ENCODE assay signal across 8 cellular contexts in genomic region chr5:43389679-43390329, GRCh38. TPM values are rescaled to one million over a fixed set of nuclear protein-coding genes. Genes with fewer than 3 reads are reported as not detected.
DNase-seq lines count a peak whose midpoint lies in the region; ATAC-seq and TF ChIP-seq lines count a peak whose summit lies in the region.

No MANE protein-coding gene starts in this region.

- no peak overlapping the region for H3K4me2 ChIP-seq in smooth muscle cell

- H3K4me3 ChIP-seq in astrocyte of the spinal cord (ENCODE audit: low read depth, low read length) = no peak overlapping the region
- no peak overlapping the region for H3K4me3 ChIP-seq in smooth muscle cell

- H3K79me2 ChIP-seq in smooth muscle cell (ENCODE audit: low read depth) = no peaks in the 10 kb centered on the region

- H3K9me3 ChIP-seq in smooth muscle cell (replicated peaks; ENCODE audit: low read depth) = no peaks in the 10 kb centered on the region

- WGBS in smooth muscle cell (ENCODE audit: low lambda C conversion rate) = 30% methylated on average over 4 of the region's 4 CpGs

- no peaks in the 10 kb centered on the region for H3K36me3 ChIP-seq in smooth muscle cell (ENCODE audit: low read depth)

- no peaks in the 10 kb centered on the region for H3K4me1 ChIP-seq in smooth muscle cell (ENCODE audit: low read depth)

- no peaks in the 10 kb centered on the region for H4K20me1 ChIP-seq in smooth muscle cell (ENCODE audit: low read depth)

- no peak overlapping the region for H3K9ac ChIP-seq in smooth muscle cell (ENCODE audit: low read depth)

- no peak overlapping the region for H3K27ac ChIP-seq in smooth muscle cell (ENCODE audit: low read depth)

- H3K27me3 ChIP-seq in smooth muscle cell (ENCODE audit: low read depth) = no peaks in the 10 kb centered on the region

- H2AFZ ChIP-seq in smooth muscle cell (ENCODE audit: low read depth) = peak overlapping the region; percentile 66

- ATAC-seq in HG02642 (IDR thresholded peaks at IDR 0.05; ENCODE audit: poor library complexity, unreplicated experiment) (peak; percentile 75), SK-N-SH treated with all-trans-retinoic acid at 6 μM for 48 hours (peak; percentile 98)

- peak; percentile 64 for DNase-seq in NCI-H1436 (lab: John Stamatoyannopoulos, UW)
- peak; percentile 90 for DNase-seq in astrocyte of the spinal cord (ENCODE audit: low read depth, low spot score)
- peak; percentile 14 to 90 for DNase-seq in hippocampal formation (lab: John Stamatoyannopoulos, UW)
- DNase-seq in smooth muscle cell (lab: John Stamatoyannopoulos, UW; ENCODE audit: unreplicated experiment) = no peak
- DNase-seq in mesenteric fat pad (ENCODE audit: low spot score) = no peak

- no peaks in the 10 kb centered on the region for H3F3A ChIP-seq in smooth muscle cell (ENCODE audit: low read depth)

- TF ChIP-seq CTCF in GM12801 (IDR thresholded peaks at IDR 0.05; ENCODE audit: extremely low read depth, insufficient read length) (peak; percentile 72), astrocyte of the spinal cord (IDR thresholded peaks at IDR 0.05; ENCODE audit: low read depth, low read length) (peak; percentile 87), smooth muscle cell (IDR thresholded peaks at IDR 0.05; ENCODE audit: borderline replicate concordance, insufficient read depth, poor library complexity, severe bottlenecking) (peak; percentile 88)

- in situ Hi-C loops in astrocyte of the spinal cord (cut with HindIII; ENCODE audit: low sequenced_read_pairs) = no loop called here

TF ChIP-seq in SK-N-SH treated with all-trans-retinoic acid at 6 μM for 48 hours, 23 proteins besides CTCF, POLR2A, EP300 and RAD21:
- TF ChIP-seq ESRRG (CRISPR knock-in tag; IDR thresholded peaks at IDR 0.05) (no peak), ZFP30 (CRISPR knock-in tag; IDR thresholded peaks at IDR 0.05) (no peak), ISL1 (CRISPR knock-in tag; IDR thresholded peaks at IDR 0.05) (no peak), ZC3H10 (CRISPR knock-in tag; IDR thresholded peaks at IDR 0.05) (no peak), TOX (CRISPR knock-in tag; IDR thresholded peaks at IDR 0.05; ENCODE audit: borderline replicate concordance) (no peak), ZNF70 (CRISPR knock-in tag; IDR thresholded peaks at IDR 0.05) (no peak), TSHZ2 (CRISPR knock-in tag; IDR thresholded peaks at IDR 0.05) (no peak), ZNF565 (CRISPR knock-in tag; conservative IDR thresholded peaks at IDR 0.05; ENCODE audit: low read depth) (no peak), OSR1 (CRISPR knock-in tag; IDR thresholded peaks at IDR 0.05) (no peak), CSRNP3 (CRISPR knock-in tag; IDR thresholded peaks at IDR 0.05) (no peak), PPARA (CRISPR knock-in tag; IDR thresholded peaks at IDR 0.05; ENCODE audit: borderline replicate concordance) (no peak), PATZ1 (CRISPR knock-in tag; IDR thresholded peaks at IDR 0.05; ENCODE audit: borderline replicate concordance) (no peak), TCF4 (CRISPR knock-in tag; IDR thresholded peaks at IDR 0.05; ENCODE audit: borderline replicate concordance) (no peak), ZFP3 (CRISPR knock-in tag; IDR thresholded peaks at IDR 0.05) (no peak), ARNTL (CRISPR knock-in tag; IDR thresholded peaks at IDR 0.05; ENCODE audit: borderline replicate concordance, low read depth) (no peak), POU6F1 (CRISPR knock-in tag; IDR thresholded peaks at IDR 0.05; ENCODE audit: borderline replicate concordance, low read depth) (no peak), CSDC2 (CRISPR knock-in tag; IDR thresholded peaks at IDR 0.05) (no peak)
TF ChIP-seq in SK-N-SH treated with all-trans-retinoic acid at 6 μM for 48 hours: peak in this region for 0.

RNA-seq across cellular contexts. Expression of gene CCL28, which starts 22.4 kb away (rescaled TPM):
- total RNA-seq in smooth muscle cell (0.22 and 0.27 TPM in 2 replicates), mesenteric fat pad (1.4 TPM)
- polyA plus RNA-seq in smooth muscle cell = 0.19 TPM in 1 of 2 replicates, not detected in the other

Comparison
In these comparisons a context has a peak if more than half of its experiments do, and no peak if none do; other contexts are left out.
1. DNase-seq: peak in NCI-H1436 (single experiment), astrocyte of the spinal cord (single experiment) and hippocampal formation (2 of 2); none in smooth muscle cell (single experiment) and mesenteric fat pad (single experiment).
2. Peak in every context shown above with its lines, with median percentiles within 50 percentile points of each other: CTCF ChIP-seq.